ENCODE assay signal across 9 cellular contexts in the genomic region with DNA sequence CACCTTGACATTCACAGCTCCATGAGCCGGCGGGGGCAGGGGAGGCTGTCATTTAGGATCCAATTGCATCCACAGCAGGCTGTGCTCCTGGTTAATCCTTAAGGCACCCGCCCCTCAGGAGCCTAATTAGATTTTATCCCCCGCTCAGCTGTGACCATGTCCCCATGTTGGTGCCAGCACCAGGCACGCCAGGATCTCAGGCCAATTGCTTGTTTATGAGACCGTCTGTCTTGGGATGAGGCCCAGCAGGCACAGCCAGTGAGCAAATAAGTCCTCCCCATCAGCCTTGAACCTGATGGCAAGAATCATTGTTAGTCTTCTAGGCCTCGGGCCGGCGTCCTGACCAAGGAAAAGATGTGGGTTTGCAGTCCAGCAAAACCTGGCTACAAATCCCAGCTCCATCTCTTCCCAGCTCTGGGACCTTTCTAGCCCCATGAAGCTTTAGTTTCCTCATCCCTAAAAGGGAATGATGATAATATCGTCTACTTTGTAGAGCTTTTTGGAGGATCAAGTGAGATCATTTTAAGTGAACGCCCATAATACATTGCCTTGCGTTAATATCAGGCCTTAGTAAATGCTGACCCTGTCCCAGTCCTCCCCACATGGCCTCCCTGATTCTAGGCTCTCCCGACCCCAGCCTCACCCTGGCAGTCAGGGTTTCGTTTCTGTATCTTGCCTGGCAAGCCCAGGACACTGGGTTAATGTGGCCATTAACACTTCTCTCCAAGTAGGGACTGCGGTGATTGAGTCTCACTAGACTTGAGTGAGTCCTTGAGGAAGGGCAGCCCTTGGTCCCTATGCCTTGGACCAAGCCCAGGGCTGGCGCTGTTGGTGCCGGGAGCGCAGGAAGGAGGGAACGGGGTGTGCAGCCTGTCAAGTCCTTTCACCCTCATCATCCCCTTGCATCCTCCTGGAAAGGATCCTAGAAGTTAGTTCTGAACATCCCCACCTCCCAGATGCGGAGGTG. TPM values are rescaled to one million over a fixed set of nuclear protein-coding genes. Genes with fewer than 3 reads are reported as not detected.
DNase-seq lines count a peak whose midpoint lies in the region; ATAC-seq and TF ChIP-seq lines count a peak whose summit lies in the region.
"Had no signal": no experiment of that assay in that cellular context is flagged by ENCODE, and none has a peak within 500 bp of the region (broad histone marks: within the 10 kb centered on the region; RNA-seq: fewer than 3 reads in every experiment).

No MANE protein-coding gene starts in this region.

- H3K9me3 Mint-ChIP-seq in GM23338 (peaks cover 4% of the 10 kb centered on the region; the same call in 2 of the 3 replicates), WTC11 (peaks cover 7% of the 10 kb centered on the region)

- H3F3A ChIP-seq in GM23338 (replicated peaks; ENCODE audit: low read depth): no peaks in the 10 kb centered on the region

- no peaks in the 10 kb centered on the region; the same call in 1 of the 2 replicates for H3K4me1 ChIP-seq in GM23338 (ENCODE audit: insufficient read depth)
- peaks cover 38% of the 10 kb centered on the region for H3K4me1 ChIP-seq in left ventricle myocardium inferior
- peaks cover 8% of the 10 kb centered on the region for H3K4me1 ChIP-seq in psoas muscle

- peak; percentile 43 for ATAC-seq in GM23338
- peak; percentile 27 for ATAC-seq in WTC11
- ATAC-seq in psoas muscle: peak in 2 of 4 donors; percentile 21 to 46
- ATAC-seq in GM19324 (IDR thresholded peaks at IDR 0.05; ENCODE audit: low FRiP score, unreplicated experiment): no peak

- no peak overlapping the region for H3K27ac ChIP-seq in GM23338 (ENCODE audit: low read depth)
- H3K27ac ChIP-seq in left ventricle myocardium inferior (replicated peaks): peak overlapping the region; percentile 17
- H3K27ac ChIP-seq in psoas muscle: no peak overlapping the region
- H3K27ac ChIP-seq: neutrophil had no signal

- H3K4me3 ChIP-seq in GM23338 (no peak overlapping the region), left ventricle myocardium inferior (no peak overlapping the region), psoas muscle (no peak overlapping the region)

- H3K27me3 ChIP-seq in GM23338 (ENCODE audit: insufficient read depth) (no peaks in the 10 kb centered on the region), left ventricle myocardium inferior (ENCODE audit: low read depth) (no peaks in the 10 kb centered on the region), psoas muscle (ENCODE audit: insufficient read depth in 3 of 3, low read length in 2 of 3) (peaks cover 0 to 35% (median 2%) of the 10 kb centered on the region in 3 donors)

- no peak for DNase-seq in GM23338 (ENCODE audit: low spot score)
- no peak for DNase-seq in WTC11 (ENCODE audit: low spot score)
- no peak for DNase-seq in left ventricle myocardium inferior
- DNase-seq in psoas muscle: peak; percentile 37 to 68
- DNase-seq in NCI-H1930 (lab: John Stamatoyannopoulos, UW): no peak
- no peak for DNase-seq in NCI-H1105 (lab: John Stamatoyannopoulos, UW)
- DNase-seq in foreskin melanocyte: no peak

- peaks cover 4% of the 10 kb centered on the region for H3K9me3 ChIP-seq in left ventricle myocardium inferior (replicated peaks)
- no peaks in the 10 kb centered on the region for H3K9me3 ChIP-seq in psoas muscle
- H3K9me3 ChIP-seq: neutrophil had no signal

- peaks cover 25% of the 10 kb centered on the region for H3K4me1 Mint-ChIP-seq in GM23338
- H3K4me1 Mint-ChIP-seq in WTC11: peaks cover 35% of the 10 kb centered on the region

- WGBS in psoas muscle, 3 donors: 19 to 28% (median 21%) methylated on average over 20 of the region's 20 CpGs

- H3K27ac Mint-ChIP-seq in GM23338: no peak overlapping the region
- 0 out of 2 replicates have a peak overlapping the region, but pooled peaks have one; percentile 6 for H3K27ac Mint-ChIP-seq in WTC11

- no peaks in the 10 kb centered on the region for H4K20me1 ChIP-seq in GM23338 (replicated peaks; ENCODE audit: insufficient read depth)

- H3K4me2 ChIP-seq in GM23338: no peak overlapping the region

- H3K27me3 Mint-ChIP-seq in GM23338 (ENCODE audit: insufficient read depth, low read depth, poor library complexity) (peaks cover 9% of the 10 kb centered on the region), WTC11 (ENCODE audit: low read depth) (no peaks in the 10 kb centered on the region)

- no peak overlapping the region for H2AFZ ChIP-seq in GM23338

- peaks cover 4% of the 10 kb centered on the region; the same call in 2 of the 3 replicates for H3K36me3 Mint-ChIP-seq in GM23338 (ENCODE audit: low read depth)
- peaks cover 4% of the 10 kb centered on the region for H3K36me3 Mint-ChIP-seq in WTC11

- no peaks in the 10 kb centered on the region for H3K79me2 ChIP-seq in GM23338 (replicated peaks; ENCODE audit: insufficient read depth)

- POLR2A ChIA-PET in WTC11 (lab: Charles Lee): no interaction called here

- H3K4me3 Mint-ChIP-seq in GM23338 (no peak overlapping the region), WTC11 (no peak overlapping the region)

- no peak for TF ChIP-seq CTCF in GM23338 (conservative IDR thresholded peaks at IDR 0.05; ENCODE audit: low read depth in 2 of 2)
- TF ChIP-seq CTCF in WTC11 (IDR thresholded peaks at IDR 0.05): no peak
- TF ChIP-seq CTCF in left ventricle myocardium inferior (IDR thresholded peaks at IDR 0.05; ENCODE audit: borderline replicate concordance): no peak
- TF ChIP-seq CTCF in psoas muscle (IDR thresholded peaks at IDR 0.05): no peak

- no peaks in the 10 kb centered on the region for H3K36me3 ChIP-seq in GM23338 (ENCODE audit: insufficient read depth)
- no peaks in the 10 kb centered on the region for H3K36me3 ChIP-seq in left ventricle myocardium inferior
- H3K36me3 ChIP-seq in psoas muscle (ENCODE audit: insufficient read depth in 1 of 2, low read depth in 1 of 2): no peaks in the 10 kb centered on the region
- H3K36me3 ChIP-seq: neutrophil had no signal

- CTCF ChIA-PET in WTC11 (lab: Charles Lee): interaction anchor here (0.6 to 2.0 kb wide), 20 partner anchors 10 to 335 kb away, joined by 3 to 13 read pairs (median 3); no protein-coding TSS in a partner anchor

- no peaks in the 10 kb centered on the region for H3K9me2 ChIP-seq in GM23338 (ENCODE audit: insufficient read depth)

- intact Hi-C loops in left ventricle myocardium inferior (cut with micrococcal nuclease) (loop anchor here (5.0 kb wide), 1 partner anchor 166 kb away; the partner anchor contains the start of gene TSPAN18), psoas muscle (cut with DNase I) (loop anchor here in 1 of 2 donors (1.0 to 5.0 kb wide), 2 partner anchors 166 to 271 kb away; no protein-coding TSS in a partner anchor)

TF ChIP-seq in GM23338, 12 proteins besides CTCF, POLR2A, EP300 and RAD21 (continues in another document):
- no peak for TF ChIP-seq POLR2AphosphoS5 (IDR thresholded peaks at IDR 0.05; ENCODE audit: low read depth)

TF ChIP-seq in WTC11, 78 proteins besides CTCF, POLR2A, EP300 and RAD21:
- TF ChIP-seq ZNF232 (CRISPR knock-in tag; IDR thresholded peaks at IDR 0.05): no peak
- TF ChIP-seq USF1 (CRISPR knock-in tag; IDR thresholded peaks at IDR 0.05): no peak
- TF ChIP-seq E2F5 (CRISPR knock-in tag; IDR thresholded peaks at IDR 0.05): no peak
- TF ChIP-seq ZMAT4 (CRISPR knock-in tag; IDR thresholded peaks at IDR 0.05): no peak
- TF ChIP-seq MAX (CRISPR knock-in tag; IDR thresholded peaks at IDR 0.05): no peak
- TF ChIP-seq RORB (CRISPR knock-in tag; IDR thresholded peaks at IDR 0.05): no peak
- no peak for TF ChIP-seq ZNF396 (CRISPR knock-in tag; IDR thresholded peaks at IDR 0.05; ENCODE audit: borderline replicate concordance)

RNA-seq across cellular contexts. Expression of gene TP53I11, which starts 57.1 kb away (rescaled TPM):
- total RNA-seq in GM23338 (2014; rRNA removed; shearing (Covaris generic)): 33.4 and 43.9 TPM in 2 replicates
- polyA plus RNA-seq in GM23338 (2016; fragmentation: Nextera tagmentation; extraction: Ambion mirVana): 22.5 and 23.5 TPM in 2 replicates
- total RNA-seq in WTC11 (2021): 42.4 to 44.2 TPM (median 42.9 TPM) in 3 replicates
- total RNA-seq in left ventricle myocardium inferior: 39.4 TPM
- total RNA-seq in psoas muscle: 10 to 100 TPM in 3 of 4 donors, 1 to 10 TPM in 1; 8.3 to 16.5 (median 15.0) TPM
- polyA plus RNA-seq in psoas muscle: 1 to 10 TPM; 4.8 to 8.2 (median 4.9) TPM

Comparison
In these comparisons a context has a peak if more than half of its experiments do, and no peak if none do; other contexts are left out.
1. DNase-seq: peak in psoas muscle (2 of 2); none in GM23338 (single experiment), WTC11 (single experiment), left ventricle myocardium inferior (single experiment), NCI-H1930 (0 of 2), NCI-H1105 (single experiment) and foreskin melanocyte (single experiment).